In genomic region chr10:35912615-35913170, GRCh38 we compare ENCODE assay signal across 16 cellular contexts.
DNase-seq lines count a peak whose midpoint lies in the region; ATAC-seq, FAIRE-seq and TF ChIP-seq lines count a peak whose summit lies in the region.
"Had no signal": no experiment of that assay in that cellular context is flagged by ENCODE, and none has a peak within 500 bp of the region (broad histone marks: within the 10 kb centered on the region; RNA-seq: fewer than 3 reads in every experiment).

No MANE protein-coding gene starts in this region.

- H3K4me3 ChIP-seq in PC-3 (ENCODE audit: low read length) (peak overlapping the region; percentile 2; the same call in 1 of the 2 replicates), epithelial cell of esophagus (ENCODE audit: low read length) (no peak overlapping the region)

- intact Hi-C loops in PC-3 (cut with micrococcal nuclease): loop anchor here (1.0 to 10.0 kb wide), 15 partner anchors 22 to 866 kb away; partner anchors contain the start of gene FZD8

- TF ChIP-seq CTCF in PC-3 (conservative IDR thresholded peaks at IDR 0.05; ENCODE audit: low read depth, low read length): no peak
- TF ChIP-seq CTCF in epithelial cell of esophagus (IDR thresholded peaks at IDR 0.05; ENCODE audit: insufficient read depth, low read depth, low read length, missing control alignments): no peak
- TF ChIP-seq CTCF in omental fat pad (IDR thresholded peaks at IDR 0.05): no peak

- no peaks in the 10 kb centered on the region for H3K27me3 ChIP-seq in PC-3 (ENCODE audit: low read length)
- H3K27me3 ChIP-seq: dorsolateral prefrontal cortex had no signal

- H3K4me2 ChIP-seq in PC-3 (ENCODE audit: low read length): peak overlapping the region; percentile 44

- CTCF ChIA-PET in PC-3 (lab: Charles Lee): interaction anchor here (1.0 kb wide), 1 partner anchor 277 kb away, joined by 3 read pairs; no protein-coding TSS in a partner anchor

- no peaks in the 10 kb centered on the region for H3K9me3 ChIP-seq in PC-3 (ENCODE audit: low read length)

- peak overlapping the region; percentile 16 for H2AFZ ChIP-seq in PC-3 (ENCODE audit: low read length)

- POLR2A ChIA-PET in PC-3 (lab: Charles Lee; ENCODE audit: unreplicated experiment): interaction anchor here (0.6 kb wide), 2 partner anchors 73 to 107 kb away, joined by 3 read pairs; no protein-coding TSS in a partner anchor

- peaks cover 12% of the 10 kb centered on the region for H3F3A ChIP-seq in PC-3 (ENCODE audit: low read length, unreplicated experiment)

- H3K27ac ChIP-seq in PC-3 (ENCODE audit: low read length): peak overlapping the region; percentile 76
- H3K27ac ChIP-seq: dorsolateral prefrontal cortex had no signal

- no TSS peak for BruUV-seq in PC-3 (replicated peaks; lab: Mats Ljungman, UMichigan)

- ATAC-seq in PC-3 (0 out of 2 replicates have a peak, but pooled peaks have one; percentile 3), omental fat pad (ENCODE audit: low FRiP score) (peak; percentile 71), GM18909 (IDR thresholded peaks at IDR 0.05; ENCODE audit: poor library complexity, unreplicated experiment) (no peak)
- ATAC-seq: CD8-positive, alpha-beta T cell; natural killer cell had no signal

- no peaks in the 10 kb centered on the region for H3K36me3 ChIP-seq in PC-3 (ENCODE audit: low read depth, low read length)

- DNase-seq in EL (peak; percentile 53), PC-3 (peak; percentile 65), epithelial cell of esophagus (ENCODE audit: low read depth) (peak; percentile 89), omental fat pad (ENCODE audit: low spot score) (no peak), HT-29 (ENCODE audit: low spot score) (no peak), COR-L47 (lab: John Stamatoyannopoulos, UW) (no peak), H54 (ENCODE audit: insufficient read length, low spot score) (no peak)
- DNase-seq: activated CD4-positive, alpha-beta T cell treated with anti-CD3 and anti-CD28 coated beads, Interleukin-2, amount 50 U/mL, for 1 hour; activated T-cell treated with anti-CD3 and anti-CD28 coated beads, Interleukin-2, amount 50 U/mL, for 48 hours; amygdala; CD8-positive, alpha-beta T cell; dorsolateral prefrontal cortex; natural killer cell; NCI-H1048; NCI-H226 had no signal

- H3K79me2 ChIP-seq in PC-3 (ENCODE audit: low read length): no peaks in the 10 kb centered on the region

- H3K9me2 ChIP-seq in PC-3 (replicated peaks; ENCODE audit: low read length): no peaks in the 10 kb centered on the region

- no peak for FAIRE-seq in H54 (lab: Jason Lieb, UNC)

- peak overlapping the region; percentile 49 for H3K9ac ChIP-seq in PC-3 (ENCODE audit: low read length)

- peaks cover 47% of the 10 kb centered on the region for H3K4me1 ChIP-seq in PC-3 (ENCODE audit: insufficient read depth, low read length)

- no peak for TF ChIP-seq POLR2A in H54 (IDR thresholded peaks at IDR 0.05; ENCODE audit: low read depth, low read length)

- H4K20me1 ChIP-seq in PC-3 (ENCODE audit: low read length): no peaks in the 10 kb centered on the region

Comparison
In these comparisons a context has a peak if more than half of its experiments do, and no peak if none do; other contexts are left out.
1. DNase-seq: peak in EL (single experiment), PC-3 (single experiment) and epithelial cell of esophagus (single experiment); none in omental fat pad (single experiment), HT-29 (single experiment), COR-L47 (single experiment) and H54 (single experiment).